In genomic region chr1:214074477-214074876, GRCh38 we compare ENCODE assay signal across 17 cellular contexts.
DNase-seq lines count a peak whose midpoint lies in the region; ATAC-seq lines count a peak whose summit lies in the region.
"Had no signal": no experiment of that assay in that cellular context is flagged by ENCODE, and none has a peak within 500 bp of the region (broad histone marks: within the 10 kb centered on the region; RNA-seq: fewer than 3 reads in every experiment).

No MANE protein-coding gene starts in this region.

- no peak overlapping the region for H3K4me2 ChIP-seq in GM23248 (ENCODE audit: unreplicated experiment)
- H3K4me2 ChIP-seq: BLaER1 treated with 17β-estradiol and CSF1 and Interleukin-3, amounts not matched to agents 10 nM and 100 nM; GM23338 had no signal

- no peaks in the 10 kb centered on the region for H3K9me2 ChIP-seq in GM23248 (ENCODE audit: insufficient read depth)

- no peak overlapping the region for H2AFZ ChIP-seq in GM23248
- H2AFZ ChIP-seq: GM23338 had no signal

- H3K4me3 ChIP-seq in GM23248, result no peak overlapping the region
- H3K4me3 ChIP-seq in effector memory CD4-positive, alpha-beta T cell (ENCODE audit: insufficient read depth, low read depth, low read length, poor library complexity, severe bottlenecking), result no peak overlapping the region
- H3K4me3 ChIP-seq: BLaER1 treated with 17β-estradiol and CSF1 and Interleukin-3, amounts not matched to agents 10 nM and 100 nM; GM23338 had no signal

- H3F3A ChIP-seq in GM23248 (ENCODE audit: insufficient read depth), result no peaks in the 10 kb centered on the region

- no peaks in the 10 kb centered on the region for H3K4me1 ChIP-seq in GM23248 (ENCODE audit: insufficient read depth)
- no peaks in the 10 kb centered on the region for H3K4me1 ChIP-seq in effector memory CD4-positive, alpha-beta T cell (ENCODE audit: control insufficient read depth, insufficient read depth, low read length, poor library complexity, severe bottlenecking)

- in situ Hi-C loops in GM23248 (cut with MboI), result no loop called here

- DNase-seq in NCI-H1436 (lab: John Stamatoyannopoulos, UW) (peak; percentile 27), NCI-H1436 treated with DMSO at 0.1 percent for 48 hours (lab: John Stamatoyannopoulos, UW) (no peak), NCI-H69 (lab: John Stamatoyannopoulos, UW) (peak; percentile 13), astrocyte of the hippocampus (ENCODE audit: low read depth, low spot score) (peak; percentile 11), NCI-H1048 (lab: John Stamatoyannopoulos, UW) (no peak), GM23248 (no peak)
- DNase-seq in effector memory CD4-positive, alpha-beta T cell, result no peak
- DNase-seq: Calu3; CD8-positive, alpha-beta T cell; DMS79 treated with DMSO at 0.1 percent for 48 hours; GF-D8 had no signal

- no peaks in the 10 kb centered on the region for H3K36me3 ChIP-seq in GM23248 (ENCODE audit: low read depth)
- no peaks in the 10 kb centered on the region for H3K36me3 ChIP-seq in effector memory CD4-positive, alpha-beta T cell (ENCODE audit: control insufficient read depth, insufficient read depth, low read length)
- H3K36me3 ChIP-seq: BLaER1 treated with 17β-estradiol and CSF1 and Interleukin-3, amounts not matched to agents 10 nM and 100 nM had no signal

- H4K20me1 ChIP-seq in GM23248 (ENCODE audit: insufficient read depth), result no peaks in the 10 kb centered on the region
- H4K20me1 ChIP-seq: BLaER1 treated with 17β-estradiol and CSF1 and Interleukin-3, amounts not matched to agents 10 nM and 100 nM had no signal

- H3K27ac ChIP-seq in GM23248, result no peak overlapping the region
- no peak overlapping the region for H3K27ac ChIP-seq in effector memory CD4-positive, alpha-beta T cell (ENCODE audit: insufficient read depth, low read length, poor library complexity, severe bottlenecking)
- H3K27ac ChIP-seq: 22Rv1; BLaER1 treated with 17β-estradiol and CSF1 and Interleukin-3, amounts not matched to agents 10 nM and 100 nM had no signal

- H3K9me3 ChIP-seq in GM23248 (ENCODE audit: low read depth), result no peaks in the 10 kb centered on the region
- H3K9me3 ChIP-seq in effector memory CD4-positive, alpha-beta T cell (ENCODE audit: control insufficient read depth, low read length), result no peaks in the 10 kb centered on the region
- H3K9me3 ChIP-seq: BLaER1 treated with 17β-estradiol and CSF1 and Interleukin-3, amounts not matched to agents 10 nM and 100 nM had no signal

- no peak overlapping the region for H3K9ac ChIP-seq in GM23248
- H3K9ac ChIP-seq: BLaER1 treated with 17β-estradiol and CSF1 and Interleukin-3, amounts not matched to agents 10 nM and 100 nM had no signal

- no peak for ATAC-seq in GM18858 (IDR thresholded peaks at IDR 0.05; ENCODE audit: unreplicated experiment)
- ATAC-seq: CD8-positive, alpha-beta T cell; GM23338; HCT116; HepG2 had no signal

- WGBS in GM23248 (ENCODE audit: low coverage in 1 of 2, low lambda C conversion rate in 2 of 2, missing lambda C conversion rate in 2 of 2), 2 experiments, result 58 to 63% methylated on average over 1 of the region's 1 CpG

- H3K27me3 ChIP-seq in GM23248 (replicated peaks; ENCODE audit: insufficient read depth), result peaks cover 13% of the 10 kb centered on the region; the same call in 1 of the 2 replicates
- no peaks in the 10 kb centered on the region for H3K27me3 ChIP-seq in effector memory CD4-positive, alpha-beta T cell (replicated peaks; ENCODE audit: control insufficient read depth, insufficient read depth, low read length, poor library complexity, severe bottlenecking)
- H3K27me3 ChIP-seq: BLaER1 treated with 17β-estradiol and CSF1 and Interleukin-3, amounts not matched to agents 10 nM and 100 nM had no signal

- H3K79me2 ChIP-seq in GM23248 (ENCODE audit: insufficient read depth), result no peaks in the 10 kb centered on the region

Comparison
In these comparisons a context has a peak if more than half of its experiments do, and no peak if none do; other contexts are left out.
1. DNase-seq: peak in NCI-H1436 (single experiment), NCI-H69 (single experiment) and astrocyte of the hippocampus (single experiment); none in NCI-H1436 treated with DMSO at 0.1 percent for 48 hours (single experiment), NCI-H1048 (single experiment), GM23248 (single experiment) and effector memory CD4-positive, alpha-beta T cell (0 of 3).